ENCODE assay signal across 10 cellular contexts in genomic region chr5:81268797-81269196, GRCh38. TPM values are rescaled to one million over a fixed set of nuclear protein-coding genes. Genes with fewer than 3 reads are reported as not detected.
DNase-seq lines count a peak whose midpoint lies in the region; ATAC-seq and TF ChIP-seq lines count a peak whose summit lies in the region.
"Had no signal": no experiment of that assay in that cellular context is flagged by ENCODE, and none has a peak within 500 bp of the region (broad histone marks: within the 10 kb centered on the region; RNA-seq: fewer than 3 reads in every experiment).

No MANE protein-coding gene starts in this region.

- no peaks in the 10 kb centered on the region for H3K9me3 ChIP-seq in PC-9 (ENCODE audit: insufficient read depth, low read depth)
- peaks cover 6% of the 10 kb centered on the region for H3K9me3 ChIP-seq in smooth muscle cell (replicated peaks; ENCODE audit: low read depth)
- no peaks in the 10 kb centered on the region for H3K9me3 ChIP-seq in upper lobe of left lung
- H3K9me3 ChIP-seq: ovary had no signal

- H3K4me3 ChIP-seq in PC-9 (no peak overlapping the region), smooth muscle cell (no peak overlapping the region), upper lobe of left lung (no peak overlapping the region)
- H3K4me3 ChIP-seq: ovary had no signal

- H4K20me1 ChIP-seq in PC-9 (ENCODE audit: insufficient read depth) (no peaks in the 10 kb centered on the region), smooth muscle cell (ENCODE audit: low read depth) (peaks cover 5% of the 10 kb centered on the region)

- H2AFZ ChIP-seq in PC-9 = no peak overlapping the region
- no peak overlapping the region for H2AFZ ChIP-seq in smooth muscle cell (ENCODE audit: low read depth)

- H3K4me2 ChIP-seq in PC-9 (peak overlapping the region; percentile 25; the same call in 1 of the 2 replicates), smooth muscle cell (peak overlapping the region; percentile 7)

- H3K27me3 ChIP-seq in PC-9 (ENCODE audit: insufficient read depth, low read depth) (no peaks in the 10 kb centered on the region), smooth muscle cell (ENCODE audit: low read depth) (no peaks in the 10 kb centered on the region), upper lobe of left lung (no peaks in the 10 kb centered on the region)
- H3K27me3 ChIP-seq: ovary had no signal

- WGBS in smooth muscle cell (ENCODE audit: low lambda C conversion rate) = 54% methylated on average over 1 of the region's 1 CpG
- 27 to 42% methylated on average over 1 of the region's 1 CpG for WGBS in upper lobe of left lung, 2 donors

- H3K4me1 ChIP-seq in PC-9 (replicated peaks; ENCODE audit: insufficient read depth) = peaks cover 21% of the 10 kb centered on the region
- peaks cover 8% of the 10 kb centered on the region for H3K4me1 ChIP-seq in smooth muscle cell (ENCODE audit: low read depth)
- no peaks in the 10 kb centered on the region for H3K4me1 ChIP-seq in upper lobe of left lung

- no peak for TF ChIP-seq POLR2A in upper lobe of left lung (IDR thresholded peaks at IDR 0.05)

- H3F3A ChIP-seq in PC-9 (ENCODE audit: insufficient read depth, low read depth) (0 out of 2 replicates have a peak, but pooled peaks cover 3% of the 10 kb centered on the region), smooth muscle cell (ENCODE audit: low read depth) (no peaks in the 10 kb centered on the region)

- no peak for TF ChIP-seq EP300 in upper lobe of left lung (IDR thresholded peaks at IDR 0.05)

- H3K79me2 ChIP-seq in PC-9 (ENCODE audit: low read depth) (peaks cover 14% of the 10 kb centered on the region; the same call in 1 of the 2 replicates), smooth muscle cell (ENCODE audit: low read depth) (peaks cover 61% of the 10 kb centered on the region)

- ATAC-seq in GM19324 (IDR thresholded peaks at IDR 0.05; ENCODE audit: low FRiP score, unreplicated experiment) (no peak), upper lobe of left lung (ENCODE audit: low FRiP score in 2 of 2) (no peak)

- no TSS peak for BruUV-seq in PC-9 (replicated peaks; lab: Mats Ljungman, UMichigan)

- H3K9ac ChIP-seq in smooth muscle cell (ENCODE audit: low read depth) = peak overlapping the region; percentile 6

- TF ChIP-seq CTCF in PC-9 (conservative IDR thresholded peaks at IDR 0.05) = no peak
- TF ChIP-seq CTCF in smooth muscle cell (IDR thresholded peaks at IDR 0.05; ENCODE audit: borderline replicate concordance, insufficient read depth, poor library complexity, severe bottlenecking) = no peak
- no peak for TF ChIP-seq CTCF in upper lobe of left lung (IDR thresholded peaks at IDR 0.05)
- no peak for TF ChIP-seq CTCF in GM13976 (IDR thresholded peaks at IDR 0.05; ENCODE audit: borderline replicate concordance, control extremely low read depth, extremely low read depth, insufficient read depth, missing control alignments)

- peak overlapping the region; percentile 55 for H3K27ac ChIP-seq in PC-9
- peak overlapping the region; percentile 84 for H3K27ac ChIP-seq in smooth muscle cell (ENCODE audit: low read depth)
- no peak overlapping the region for H3K27ac ChIP-seq in upper lobe of left lung
- H3K27ac ChIP-seq: ovary had no signal

- H3K36me3 ChIP-seq in PC-9 (ENCODE audit: low read depth) (no peaks in the 10 kb centered on the region), smooth muscle cell (ENCODE audit: low read depth) (peaks cover 3% of the 10 kb centered on the region), upper lobe of left lung (no peaks in the 10 kb centered on the region)
- H3K36me3 ChIP-seq: ovary had no signal

- POLR2A ChIA-PET in PC-9 (lab: Charles Lee; ENCODE audit: unreplicated experiment) = no interaction called here

- CTCF ChIA-PET in PC-9 (lab: Charles Lee) = no interaction called here

- DNase-seq in GM04504 (ENCODE audit: low read depth) (peak; percentile 81), PC-9 (peak in 1 of 2 experiments; percentile 54), fibroblast of gingiva (ENCODE audit: low read depth) (peak; percentile 66), smooth muscle cell (lab: John Stamatoyannopoulos, UW; ENCODE audit: unreplicated experiment) (no peak), SKM-1 (lab: John Stamatoyannopoulos, UW; ENCODE audit: unreplicated experiment) (no peak), upper lobe of left lung (no peak), GM13976 (ENCODE audit: low spot score) (no peak)
- DNase-seq: activated CD4-positive, alpha-beta T cell treated with anti-CD3 and anti-CD28 coated beads, Interleukin-2, amount 50 U/mL, for 1 hour; ovary had no signal

- no peaks in the 10 kb centered on the region for H3K9me2 ChIP-seq in PC-9 (ENCODE audit: insufficient read depth)

- in situ Hi-C loops in GM13976 (cut with MboI; ENCODE audit: low sequenced_read_pairs, unreplicated experiment) = no loop called here

- intact Hi-C loops in PC-9 (cut with micrococcal nuclease; ENCODE audit: unreplicated experiment) = no loop called here

RNA-seq across cellular contexts. Expression of gene ZCCHC9, which starts 32.6 kb away (rescaled TPM):
- total RNA-seq in PC-9 (2021) (22.0 and 30.1 TPM in 2 replicates), smooth muscle cell (45.2 and 53.0 TPM in 2 replicates), upper lobe of left lung (10 to 100 TPM; 14.7 to 35.6 (median 18.3) TPM)
- polyA plus RNA-seq in smooth muscle cell = 25.2 and 33.9 TPM in 2 replicates

RNA-seq across cellular contexts. Expression of gene CKMT2, which starts 35.7 kb away (rescaled TPM):
- total RNA-seq in PC-9 (2021) (not detected in 2 replicates), smooth muscle cell (0.49 and 1.5 TPM in 2 replicates), upper lobe of left lung (1 to 10 TPM in 3 of 6 donors, not detected in 3; 2.1 to 2.7 (median 2.3) TPM)
- 2.0 TPM in 1 of 2 replicates, not detected in the other for polyA plus RNA-seq in smooth muscle cell

Comparison
In these comparisons a context has a peak if more than half of its experiments do, and no peak if none do; other contexts are left out.
1. DNase-seq: peak in GM04504 (single experiment) and fibroblast of gingiva (single experiment); none in smooth muscle cell (single experiment), SKM-1 (single experiment), upper lobe of left lung (0 of 2) and GM13976 (single experiment).
2. H3K27ac ChIP-seq: peak in PC-9 (single experiment) and smooth muscle cell (single experiment); none in upper lobe of left lung (0 of 4).